ENCODE assay signal across 18 cellular contexts in genomic region chr14:68668531-68668930, GRCh38.
DNase-seq lines count a peak whose midpoint lies in the region; ATAC-seq, FAIRE-seq and TF ChIP-seq lines count a peak whose summit lies in the region.
"Had no signal": no experiment of that assay in that cellular context is flagged by ENCODE, and none has a peak within 500 bp of the region (broad histone marks: within the 10 kb centered on the region; RNA-seq: fewer than 3 reads in every experiment).

No MANE protein-coding gene starts in this region.

- TF ChIP-seq CTCF in Peyer's patch (IDR thresholded peaks at IDR 0.05), result no peak
- TF ChIP-seq CTCF in smooth muscle cell (IDR thresholded peaks at IDR 0.05; ENCODE audit: borderline replicate concordance, insufficient read depth, poor library complexity, severe bottlenecking), result no peak
- TF ChIP-seq CTCF in D721Med (IDR thresholded peaks at IDR 0.05; ENCODE audit: insufficient read depth, missing control alignments), result no peak

- no peak overlapping the region for H2AFZ ChIP-seq in smooth muscle cell (ENCODE audit: low read depth)

- H3K4me3 ChIP-seq in BLaER1 treated with 17β-estradiol and CSF1 and Interleukin-3, amounts not matched to agents 10 nM and 100 nM, result peak overlapping the region in 1 of 10 experiments; percentile 21; a peak in 2 of 20 replicates
- H3K4me3 ChIP-seq in Peyer's patch (no peak overlapping the region), smooth muscle cell (no peak overlapping the region)

- 78% methylated on average over 7 of the region's 7 CpGs for WGBS in smooth muscle cell (ENCODE audit: low lambda C conversion rate)

- no peak for FAIRE-seq in D721Med (lab: Jason Lieb, UNC)
- FAIRE-seq: bronchial epithelial cell, G401.6, GM12891, H54 had no signal

- no peak for ATAC-seq in left lobe of liver
- ATAC-seq: activated naive CD4-positive, alpha-beta T cell treated with anti-CD3 and anti-CD28 coated beads, Interleukin-2, amount 50 U/mL, for 72 hours; left colon; naive thymus-derived CD8-positive, alpha-beta T cell had no signal

- H3K27ac ChIP-seq in BLaER1 treated with 17β-estradiol and CSF1 and Interleukin-3, amounts not matched to agents 10 nM and 100 nM, result peak overlapping the region; percentile 74 to 91 (median 85); a peak in 21 of 22 replicates
- H3K27ac ChIP-seq in Peyer's patch, result peak overlapping the region in 3 of 4 donors; percentile 22 to 53 (median 48)
- peak overlapping the region; percentile 75 for H3K27ac ChIP-seq in smooth muscle cell (ENCODE audit: low read depth)
- no peak overlapping the region for H3K27ac ChIP-seq in caudate nucleus (ENCODE audit: low read depth, low read length)

- DNase-seq in Peyer's patch, result peak in 1 of 3 donors; percentile 39
- DNase-seq in left lobe of liver (ENCODE audit: low spot score), result peak; percentile 22
- DNase-seq in smooth muscle cell (lab: John Stamatoyannopoulos, UW; ENCODE audit: unreplicated experiment), result no peak
- no peak for DNase-seq in SHP77 treated with DMSO at 0.1 percent for 48 hours (lab: John Stamatoyannopoulos, UW)
- DNase-seq in foreskin melanocyte, result no peak
- no peak for DNase-seq in D721Med (ENCODE audit: insufficient read length, low spot score)
- no peak for DNase-seq in caudate nucleus (lab: John Stamatoyannopoulos, UW)
- DNase-seq: naive thymus-derived CD8-positive, alpha-beta T cell; NK-92 treated with Interleukin-12 subunit alpha and Interleukin-12 subunit beta, amount 100 ng/mL, for 24 hours; substantia nigra; T-helper 9 cell had no signal

- no peaks in the 10 kb centered on the region for H4K20me1 ChIP-seq in BLaER1 treated with 17β-estradiol and CSF1 and Interleukin-3, amounts not matched to agents 10 nM and 100 nM
- no peaks in the 10 kb centered on the region for H4K20me1 ChIP-seq in smooth muscle cell (ENCODE audit: low read depth)

- peaks cover 81 to 96% (median 94%) of the 10 kb centered on the region in 10 experiments for H3K4me1 ChIP-seq in BLaER1 treated with 17β-estradiol and CSF1 and Interleukin-3, amounts not matched to agents 10 nM and 100 nM
- H3K4me1 ChIP-seq in Peyer's patch (peaks cover 0 to 35% (median 3%) of the 10 kb centered on the region in 4 donors), smooth muscle cell (ENCODE audit: low read depth) (peaks cover 7% of the 10 kb centered on the region)

- H3K36me3 ChIP-seq in BLaER1 treated with 17β-estradiol and CSF1 and Interleukin-3, amounts not matched to agents 10 nM and 100 nM, result no peaks in the 10 kb centered on the region; a peak in 1 of 22 replicates
- H3K36me3 ChIP-seq in Peyer's patch (no peaks in the 10 kb centered on the region), smooth muscle cell (ENCODE audit: low read depth) (no peaks in the 10 kb centered on the region)

- H3K79me2 ChIP-seq in smooth muscle cell (ENCODE audit: low read depth), result no peaks in the 10 kb centered on the region

- peaks cover 14% of the 10 kb centered on the region for H3F3A ChIP-seq in smooth muscle cell (ENCODE audit: low read depth)

- H3K9ac ChIP-seq in BLaER1 treated with 17β-estradiol and CSF1 and Interleukin-3, amounts not matched to agents 10 nM and 100 nM, result peak overlapping the region in 5 of 11 experiments; percentile 40 to 71 (median 65); a peak in 7 of 22 replicates
- no peak overlapping the region for H3K9ac ChIP-seq in smooth muscle cell (ENCODE audit: low read depth)

- no peak for TF ChIP-seq POLR2A in Peyer's patch (IDR thresholded peaks at IDR 0.05)

- no peaks in the 10 kb centered on the region for H3K27me3 ChIP-seq in BLaER1 treated with 17β-estradiol and CSF1 and Interleukin-3, amounts not matched to agents 10 nM and 100 nM
- H3K27me3 ChIP-seq in Peyer's patch (no peaks in the 10 kb centered on the region), smooth muscle cell (ENCODE audit: low read depth) (no peaks in the 10 kb centered on the region)

- peak overlapping the region; percentile 55 to 87 (median 75) for H3K4me2 ChIP-seq in BLaER1 treated with 17β-estradiol and CSF1 and Interleukin-3, amounts not matched to agents 10 nM and 100 nM
- no peak overlapping the region for H3K4me2 ChIP-seq in smooth muscle cell

- peaks cover 0 to 37% (median 12%) of the 10 kb centered on the region in 11 experiments; a peak in 9 of 22 replicates for H3K9me3 ChIP-seq in BLaER1 treated with 17β-estradiol and CSF1 and Interleukin-3, amounts not matched to agents 10 nM and 100 nM (replicated peaks in 1 of 11)
- H3K9me3 ChIP-seq in Peyer's patch (no peaks in the 10 kb centered on the region), smooth muscle cell (replicated peaks; ENCODE audit: low read depth) (no peaks in the 10 kb centered on the region)
